In the genomic region with DNA sequence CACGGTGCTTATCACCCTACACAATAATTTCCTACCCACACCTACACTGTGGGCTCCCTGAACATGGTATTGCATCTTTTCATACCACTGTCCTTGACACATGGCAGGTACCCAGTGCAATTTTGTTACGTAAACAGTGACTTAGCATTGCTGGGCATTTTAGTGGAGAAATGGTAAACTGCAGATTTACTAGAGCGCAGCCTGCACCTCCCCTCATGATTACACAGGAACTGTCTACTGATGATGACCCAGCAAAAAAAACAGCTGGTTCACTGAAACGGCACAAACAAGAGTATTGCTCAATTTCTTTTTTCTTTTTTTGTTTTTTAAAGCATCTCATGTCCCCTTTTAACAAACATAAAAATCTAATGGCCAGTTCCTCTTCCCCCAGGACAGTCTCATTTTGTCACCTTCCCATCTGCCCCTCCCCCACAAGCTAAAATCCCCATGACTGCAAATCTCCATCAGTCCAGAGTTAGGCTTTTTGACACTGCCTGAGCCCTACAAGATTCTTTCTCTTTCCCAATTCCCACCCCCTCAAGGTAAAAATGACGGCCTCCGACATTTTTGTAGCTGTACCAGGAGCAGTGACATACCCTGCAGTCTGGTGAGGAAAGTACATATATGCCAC, we compare ENCODE assay signal across 11 cellular contexts. TPM values are rescaled to one million over a fixed set of nuclear protein-coding genes. Genes with fewer than 3 reads are reported as not detected.
DNase-seq lines count a peak whose midpoint lies in the region; ATAC-seq, FAIRE-seq and TF ChIP-seq lines count a peak whose summit lies in the region.
"Had no signal": no experiment of that assay in that cellular context is flagged by ENCODE, and none has a peak within 500 bp of the region (broad histone marks: within the 10 kb centered on the region; RNA-seq: fewer than 3 reads in every experiment).

No MANE protein-coding gene starts in this region.

- POLR2A ChIA-PET in MCF 10A (lab: Yijun Ruan, JAX): interaction anchor here (0.5 to 1.4 kb wide), 2 partner anchors 15 to 232 kb away, joined by 3 to 4 read pairs; no protein-coding TSS in a partner anchor

- TF ChIP-seq CTCF in MCF 10A (IDR thresholded peaks at IDR 0.05; ENCODE audit: unreplicated experiment): no peak
- TF ChIP-seq CTCF in breast epithelium (IDR thresholded peaks at IDR 0.05): no peak
- TF ChIP-seq CTCF in right lobe of liver (IDR thresholded peaks at IDR 0.05): peak in 1 of 4 donors; percentile 12
- TF ChIP-seq CTCF in upper lobe of right lung (IDR thresholded peaks at IDR 0.05): no peak

- H3K4me3 ChIP-seq in breast epithelium (peak overlapping the region in 1 of 3 donors; percentile 10), right lobe of liver (peak overlapping the region in 1 of 3 donors; percentile 77), upper lobe of right lung (no peak overlapping the region)
- H3K4me3 ChIP-seq: prostate gland, suprapubic skin had no signal

- TF ChIP-seq POLR2A in breast epithelium (IDR thresholded peaks at IDR 0.05) (no peak), right lobe of liver (IDR thresholded peaks at IDR 0.05) (no peak)

- peak overlapping the region; percentile 92 for H3K27ac Mint-ChIP-seq in MCF 10A (ENCODE audit: low read depth, unreplicated experiment)
- no peak overlapping the region for H3K27ac Mint-ChIP-seq in activated T-helper 1 cell treated with anti-CD3 and anti-CD28 coated beads, Interleukin-12 subunit alpha, Interleukin-12 subunit beta, Interleukin-2, Interleukin-4 antibody, amounts not matched to agents 30 ng/mL and 10 ng/mL and 1 ng/mL, durations not matched to agents 14 hours and 24 hours and 36 hours

- H3K27ac ChIP-seq in breast epithelium (peak overlapping the region in 1 of 2 donors; percentile 62), right lobe of liver (peak overlapping the region in 2 of 3 donors; percentile 47 to 92), upper lobe of right lung (peak overlapping the region; percentile 51)
- H3K27ac ChIP-seq: suprapubic skin had no signal

- no TSS peak for BruUV-seq in MCF 10A (replicated peaks; lab: Mats Ljungman, UMichigan)

- intact Hi-C loops in MCF 10A (cut with micrococcal nuclease) (loop anchor here (5.0 kb wide), 2 partner anchors 102 to 233 kb away; partner anchors contain the start of gene ZNF783), breast epithelium (cut with DNase I; ENCODE audit: low total_unique reads) (no loop called here), right lobe of liver (cut with DNase I) (no loop called here), upper lobe of right lung (cut with DNase I) (no loop called here), cardiac septum (cut with DNase I) (loop anchor here (10.0 kb wide), 1 partner anchor 230 kb away; the partner anchor contains the start of gene ZNF783)
- intact Hi-C loops in activated T-helper 1 cell treated with anti-CD3 and anti-CD28 coated beads, Interleukin-12 subunit alpha, Interleukin-12 subunit beta, Interleukin-2, Interleukin-4 antibody, amounts not matched to agents 30 ng/mL and 10 ng/mL and 1 ng/mL, durations not matched to agents 14 hours and 24 hours and 36 hours (cut with micrococcal nuclease): loop anchor here (5.0 to 10.0 kb wide), 6 partner anchors 180 to 508 kb away; partner anchors contain the start of genes ZNF282 and ZNF398

- DNase-seq in MCF 10A (ENCODE audit: unreplicated experiment): peak; percentile 29
- no peak for DNase-seq in breast epithelium (ENCODE audit: low spot score in 2 of 2)
- DNase-seq in activated T-helper 1 cell treated with anti-CD3 and anti-CD28 coated beads, Interleukin-12 subunit alpha, Interleukin-12 subunit beta, Interleukin-2, Interleukin-4 antibody, amounts not matched to agents 30 ng/mL and 10 ng/mL and 1 ng/mL, durations not matched to agents 14 hours and 24 hours and 36 hours (ENCODE audit: low spot score): no peak
- peak in 1 of 3 donors; percentile 65 for DNase-seq in right lobe of liver
- DNase-seq in upper lobe of right lung: no peak
- no peak for DNase-seq in activated CD4-positive, CD25-positive, alpha-beta regulatory T cell treated with anti-CD3 and anti-CD28 coated beads, Interleukin-2, amount 50 U/mL, for 72 hours
- no peak for DNase-seq in urothelium cell line (ENCODE audit: low spot score)
- no peak for DNase-seq in cardiac septum (ENCODE audit: low spot score)
- DNase-seq: NCI-H774 had no signal

- ATAC-seq in right lobe of liver: peak; percentile 36 to 61 (median 48)
- ATAC-seq in upper lobe of right lung: no peak

- H3K4me3 Mint-ChIP-seq in MCF 10A (ENCODE audit: unreplicated experiment): peak overlapping the region; percentile 94
- H3K4me3 Mint-ChIP-seq in activated T-helper 1 cell treated with anti-CD3 and anti-CD28 coated beads, Interleukin-12 subunit alpha, Interleukin-12 subunit beta, Interleukin-2, Interleukin-4 antibody, amounts not matched to agents 30 ng/mL and 10 ng/mL and 1 ng/mL, durations not matched to agents 14 hours and 24 hours and 36 hours: peak overlapping the region; percentile 61

- peaks cover 50% of the 10 kb centered on the region for H3K36me3 Mint-ChIP-seq in MCF 10A (ENCODE audit: insufficient read depth, unreplicated experiment)
- H3K36me3 Mint-ChIP-seq in activated T-helper 1 cell treated with anti-CD3 and anti-CD28 coated beads, Interleukin-12 subunit alpha, Interleukin-12 subunit beta, Interleukin-2, Interleukin-4 antibody, amounts not matched to agents 30 ng/mL and 10 ng/mL and 1 ng/mL, durations not matched to agents 14 hours and 24 hours and 36 hours (ENCODE audit: low read depth): peaks cover 32% of the 10 kb centered on the region

- FAIRE-seq in urothelium cell line (lab: Jason Lieb, UNC): no peak

- no peaks in the 10 kb centered on the region for H3K36me3 ChIP-seq in breast epithelium
- H3K36me3 ChIP-seq in right lobe of liver: peaks cover 6 to 43% (median 18%) of the 10 kb centered on the region in 4 donors
- peaks cover 45% of the 10 kb centered on the region for H3K36me3 ChIP-seq in upper lobe of right lung

- no peaks in the 10 kb centered on the region for H3K27me3 ChIP-seq in breast epithelium
- no peaks in the 10 kb centered on the region for H3K27me3 ChIP-seq in right lobe of liver
- no peaks in the 10 kb centered on the region for H3K27me3 ChIP-seq in upper lobe of right lung
- H3K27me3 ChIP-seq: suprapubic skin had no signal

- CTCF ChIA-PET in MCF 10A (lab: Yijun Ruan, JAX): interaction anchor here (0.7 to 1.8 kb wide), 8 partner anchors 9 to 404 kb away, joined by 3 to 8 read pairs (median 4); no protein-coding TSS in a partner anchor

- H3K27me3 Mint-ChIP-seq in MCF 10A (ENCODE audit: insufficient read depth, unreplicated experiment): no peaks in the 10 kb centered on the region
- no peaks in the 10 kb centered on the region for H3K27me3 Mint-ChIP-seq in activated T-helper 1 cell treated with anti-CD3 and anti-CD28 coated beads, Interleukin-12 subunit alpha, Interleukin-12 subunit beta, Interleukin-2, Interleukin-4 antibody, amounts not matched to agents 30 ng/mL and 10 ng/mL and 1 ng/mL, durations not matched to agents 14 hours and 24 hours and 36 hours (ENCODE audit: insufficient read depth)

- peaks cover 0 to 6% of the 10 kb centered on the region in 2 donors for H3K4me1 ChIP-seq in breast epithelium
- peaks cover 0 to 26% (median 10%) of the 10 kb centered on the region in 4 donors for H3K4me1 ChIP-seq in right lobe of liver
- peaks cover 23% of the 10 kb centered on the region for H3K4me1 ChIP-seq in upper lobe of right lung

- H3K4me1 Mint-ChIP-seq in MCF 10A (ENCODE audit: insufficient read depth, unreplicated experiment): peaks cover 16% of the 10 kb centered on the region
- H3K4me1 Mint-ChIP-seq in activated T-helper 1 cell treated with anti-CD3 and anti-CD28 coated beads, Interleukin-12 subunit alpha, Interleukin-12 subunit beta, Interleukin-2, Interleukin-4 antibody, amounts not matched to agents 30 ng/mL and 10 ng/mL and 1 ng/mL, durations not matched to agents 14 hours and 24 hours and 36 hours (ENCODE audit: low read depth): peaks cover 31% of the 10 kb centered on the region

- no peaks in the 10 kb centered on the region for H3K9me3 Mint-ChIP-seq in MCF 10A (ENCODE audit: unreplicated experiment)
- H3K9me3 Mint-ChIP-seq in activated T-helper 1 cell treated with anti-CD3 and anti-CD28 coated beads, Interleukin-12 subunit alpha, Interleukin-12 subunit beta, Interleukin-2, Interleukin-4 antibody, amounts not matched to agents 30 ng/mL and 10 ng/mL and 1 ng/mL, durations not matched to agents 14 hours and 24 hours and 36 hours: no peaks in the 10 kb centered on the region

- WGBS in right lobe of liver (ENCODE audit: insufficient coverage, low coverage, low lambda C conversion rate, missing lambda C conversion rate): 31% methylated on average over 5 of the region's 6 CpGs

- H3K9me3 ChIP-seq in breast epithelium: no peaks in the 10 kb centered on the region
- H3K9me3 ChIP-seq in right lobe of liver: no peaks in the 10 kb centered on the region
- no peaks in the 10 kb centered on the region for H3K9me3 ChIP-seq in upper lobe of right lung
- H3K9me3 ChIP-seq: prostate gland, suprapubic skin had no signal

RNA-seq across cellular contexts. Expression of gene ZNF746, which starts 2.8 kb away (rescaled TPM):
- 22.0 and 23.7 TPM in 2 replicates for total RNA-seq in MCF 10A (2022)
- 10 to 100 TPM; 23.5 to 27.5 (median 23.7) TPM for total RNA-seq in breast epithelium
- total RNA-seq in activated T-helper 1 cell treated with anti-CD3 and anti-CD28 coated beads, Interleukin-12 subunit alpha, Interleukin-12 subunit beta, Interleukin-2, Interleukin-4 antibody, amounts not matched to agents 30 ng/mL and 10 ng/mL and 1 ng/mL, durations not matched to agents 14 hours and 24 hours and 36 hours: 27.7 and 28.1 TPM in 2 replicates
- total RNA-seq in right lobe of liver: 10 to 100 TPM in 3 of 6 experiments, 1 to 10 TPM in 3; 7.9 to 15.8 (median 10.4) TPM
- 17.0 TPM for total RNA-seq in upper lobe of right lung
- total RNA-seq in cardiac septum: 9.2 TPM

RNA-seq across cellular contexts. Expression of gene ZNF777, which starts 34.0 kb away (rescaled TPM):
- total RNA-seq in MCF 10A (2022) (19.5 and 22.9 TPM in 2 replicates), breast epithelium (1 to 10 TPM; 5.1 to 8.5 (median 8.2) TPM), right lobe of liver (1 to 10 TPM; 5.3 to 7.0 (median 5.4) TPM), upper lobe of right lung (11.3 TPM), cardiac septum (7.6 TPM)
- 19.0 and 19.3 TPM in 2 replicates for total RNA-seq in activated T-helper 1 cell treated with anti-CD3 and anti-CD28 coated beads, Interleukin-12 subunit alpha, Interleukin-12 subunit beta, Interleukin-2, Interleukin-4 antibody, amounts not matched to agents 30 ng/mL and 10 ng/mL and 1 ng/mL, durations not matched to agents 14 hours and 24 hours and 36 hours

Comparison
In these comparisons a context has a peak if more than half of its experiments do, and no peak if none do; other contexts are left out.
1. intact Hi-C loops: an anchor here in MCF 10A (5.0 kb wide), activated T-helper 1 cell treated with anti-CD3 and anti-CD28 coated beads, Interleukin-12 subunit alpha, Interleukin-12 subunit beta, Interleukin-2, Interleukin-4 antibody, amounts not matched to agents 30 ng/mL and 10 ng/mL and 1 ng/mL, durations not matched to agents 14 hours and 24 hours and 36 hours (5.0 to 10.0 kb wide) and cardiac septum (10.0 kb wide); none called in breast epithelium, right lobe of liver and upper lobe of right lung.